In genomic region chr2:216691210-216691741, GRCh38 we compare ENCODE assay signal across 8 cellular contexts. TPM values are rescaled to one million over a fixed set of nuclear protein-coding genes. Genes with fewer than 3 reads are reported as not detected.
DNase-seq lines count a peak whose midpoint lies in the region; ATAC-seq and TF ChIP-seq lines count a peak whose summit lies in the region.

No MANE protein-coding gene starts in this region.

- no peak overlapping the region for H3K4me3 ChIP-seq in DND-41 (ENCODE audit: low read depth in 1 of 2, low read length in 2 of 2)
- peak overlapping the region; percentile 38 to 70 for H3K4me3 ChIP-seq in aorta (ENCODE audit: low read length in 2 of 2)

- ATAC-seq in DND-41 (ENCODE audit: insufficient read depth, low read depth), result no peak
- peak; percentile 77 for ATAC-seq in aorta (ENCODE audit: low FRiP score)

- 1% methylated on average over 12 of the region's 12 CpGs for WGBS in aorta, 2 donors

- no peak for TF ChIP-seq CTCF in DND-41 (IDR thresholded peaks at IDR 0.05; ENCODE audit: borderline replicate concordance, extremely low read depth, low read length, poor library complexity, severe bottlenecking)

- H3K9ac ChIP-seq in DND-41 (ENCODE audit: low read depth, low read length), result no peak overlapping the region

- H3K79me2 ChIP-seq in DND-41 (ENCODE audit: insufficient read depth, low read length), result no peaks in the 10 kb centered on the region

- H2AFZ ChIP-seq in DND-41 (ENCODE audit: low read depth, low read length), result no peak overlapping the region

- peak; percentile 33 for DNase-seq in DND-41
- peak; percentile 51 for DNase-seq in NCI-H146 treated with DMSO at 0.1 percent for 48 hours (lab: John Stamatoyannopoulos, UW; ENCODE audit: unreplicated experiment)
- peak; percentile 15 to 32 for DNase-seq in activated CD4-positive, alpha-beta T cell treated with anti-CD3 and anti-CD28 coated beads, Interleukin-2, amount 50 U/mL, for 48 hours
- peak; percentile 76 for DNase-seq in fibroblast of peridontal ligament (ENCODE audit: extremely low read depth)
- peak; percentile 87 for DNase-seq in myocyte (ENCODE audit: low read depth)
- DNase-seq in aorta, result peak; percentile 92 to 95
- no peak for DNase-seq in HCEC 1CT
- DNase-seq in activated effector memory CD4-positive, alpha-beta T cell treated with anti-CD3 and anti-CD28 coated beads, Interleukin-2, amount 50 U/mL, for 16 hours, result no peak

- H4K20me1 ChIP-seq in DND-41 (ENCODE audit: insufficient read depth, low read length), result peaks cover 4% of the 10 kb centered on the region; the same call in 1 of the 2 replicates

- H3K4me1 ChIP-seq in DND-41 (ENCODE audit: insufficient read depth, low read length), result peaks cover 41% of the 10 kb centered on the region
- peaks cover 0 to 7% of the 10 kb centered on the region in 2 donors for H3K4me1 ChIP-seq in aorta (ENCODE audit: control insufficient read depth in 1 of 2, insufficient read depth in 2 of 2, low read length in 2 of 2)

- H3K27me3 ChIP-seq in DND-41 (ENCODE audit: insufficient read depth, low read length, poor library complexity) (peaks cover 76% of the 10 kb centered on the region), aorta (ENCODE audit: control insufficient read depth in 1 of 2, insufficient read depth in 2 of 2, low read length in 1 of 2) (no peaks in the 10 kb centered on the region)

- intact Hi-C loops in aorta (cut with DNase I), result loop anchor here (10.0 kb wide), 3 partner anchors 364 to 744 kb away; no protein-coding TSS in a partner anchor

- H3K9me3 ChIP-seq in DND-41 (ENCODE audit: insufficient read depth, low read length, severe bottlenecking) (no peaks in the 10 kb centered on the region), aorta (ENCODE audit: control insufficient read depth, low read length) (no peaks in the 10 kb centered on the region)

- no peaks in the 10 kb centered on the region for H3K36me3 ChIP-seq in DND-41 (ENCODE audit: insufficient read depth, low read length)
- no peaks in the 10 kb centered on the region for H3K36me3 ChIP-seq in aorta (ENCODE audit: control insufficient read depth in 1 of 2, insufficient read depth in 2 of 2, low read length in 1 of 2)

- H3K27ac ChIP-seq in DND-41 (ENCODE audit: low read length) (no peak overlapping the region), aorta (ENCODE audit: low read depth in 1 of 2, low read length in 2 of 2) (peak overlapping the region; percentile 78 to 98)

- no peak overlapping the region for H3K4me2 ChIP-seq in DND-41 (ENCODE audit: insufficient read depth, low read length)

RNA-seq across cellular contexts. Expression of gene IGFBP5, which starts 4.1 kb away (rescaled TPM):
- total RNA-seq in myocyte (15.8 and 23.5 TPM in 2 replicates), aorta (1,000 to 10,000 TPM in 1 of 2 donors, 100 to 1,000 TPM in 1; 808 to 1,222 TPM)
- polyA plus RNA-seq in myocyte (2012), result 905 TPM
- polyA plus RNA-seq in aorta, result 100 to 1,000 TPM; 123 to 385 TPM

RNA-seq across cellular contexts. Expression of gene IGFBP2, which starts 58.1 kb away (rescaled TPM):
- 0.42 and 0.72 TPM in 2 replicates for total RNA-seq in myocyte
- polyA plus RNA-seq in myocyte (2012), result 2.7 TPM
- total RNA-seq in aorta, result 100 to 1,000 TPM; 657 to 663 TPM
- 1,000 to 10,000 TPM in 1 of 2 donors, 100 to 1,000 TPM in 1; 869 to 1,436 TPM for polyA plus RNA-seq in aorta

Comparison
In these comparisons a context has a peak if more than half of its experiments do, and no peak if none do; other contexts are left out.
1. DNase-seq: peak in DND-41 (single experiment), NCI-H146 treated with DMSO at 0.1 percent for 48 hours (single experiment), activated CD4-positive, alpha-beta T cell treated with anti-CD3 and anti-CD28 coated beads, Interleukin-2, amount 50 U/mL, for 48 hours (2 of 2), fibroblast of peridontal ligament (single experiment), myocyte (single experiment) and aorta (2 of 2); none in HCEC 1CT (single experiment) and activated effector memory CD4-positive, alpha-beta T cell treated with anti-CD3 and anti-CD28 coated beads, Interleukin-2, amount 50 U/mL, for 16 hours (single experiment).
2. H3K4me3 ChIP-seq: peak in aorta (2 of 2); none in DND-41 (0 of 2).
3. RNA of gene IGFBP5, which starts 4.1 kb away (total RNA-seq): 808 to 1,222 TPM in aorta; 15.8 to 23.5 TPM in myocyte; every median in the first group is over 10 times any median in the second.
4. RNA of gene IGFBP2, which starts 58.1 kb away (total RNA-seq): 657 to 663 TPM in aorta; 0.42 to 0.72 TPM in myocyte; every median in the first group is over 100 times any median in the second.